Comparison of ENCODE assay signal across 20 cellular contexts in the genomic region with DNA sequence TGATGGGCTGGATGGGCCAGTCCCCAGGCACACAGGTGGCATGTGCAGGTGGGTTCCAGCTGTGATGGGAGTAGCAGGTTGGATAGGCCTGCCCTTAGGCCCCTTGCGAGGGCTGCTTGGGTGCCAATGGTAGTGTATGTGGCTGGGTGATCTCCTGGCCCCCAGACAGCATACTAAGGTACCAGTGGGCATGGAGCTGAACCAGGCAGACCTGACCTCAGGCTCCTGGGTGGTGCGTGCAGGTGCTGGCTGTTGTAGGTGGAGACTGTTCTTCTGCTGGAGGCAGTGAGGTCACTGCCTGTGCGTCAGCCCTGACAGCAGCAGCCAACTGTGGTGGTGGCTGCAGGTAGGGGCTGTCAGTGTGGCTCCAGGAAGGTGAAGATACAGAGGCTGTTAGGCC.
DNase-seq lines count a peak whose midpoint lies in the region; ATAC-seq and TF ChIP-seq lines count a peak whose summit lies in the region.
"Had no signal": no experiment of that assay in that cellular context is flagged by ENCODE, and none has a peak within 500 bp of the region (broad histone marks: within the 10 kb centered on the region; RNA-seq: fewer than 3 reads in every experiment).

No MANE protein-coding gene starts in this region.

- H3K36me3 Mint-ChIP-seq in stimulated activated effector memory CD8-positive, alpha-beta T cell treated with anti-CD3 and anti-CD28 coated beads, Interleukin-12 subunit alpha, Interleukin-12 subunit beta, amount 100 ng/mL, for 72 hours, result no peaks in the 10 kb centered on the region
- H3K36me3 Mint-ChIP-seq: CD4-positive, alpha-beta memory T cell had no signal

- peaks cover 9% of the 10 kb centered on the region for H3K9me3 Mint-ChIP-seq in stimulated activated effector memory CD8-positive, alpha-beta T cell treated with anti-CD3 and anti-CD28 coated beads, Interleukin-12 subunit alpha, Interleukin-12 subunit beta, amount 100 ng/mL, for 72 hours

- H3K27me3 ChIP-seq in GM06990 (replicated peaks; ENCODE audit: control insufficient read depth, insufficient read depth, low read length) (no peaks in the 10 kb centered on the region), mesenchymal stem cell (ENCODE audit: control insufficient read depth in 1 of 2, insufficient read depth in 1 of 2, low read length in 2 of 2) (no peaks in the 10 kb centered on the region), aorta (ENCODE audit: control insufficient read depth in 1 of 2, insufficient read depth in 2 of 2, low read length in 1 of 2) (no peaks in the 10 kb centered on the region)

- no peak overlapping the region for H2BK120ac ChIP-seq in mesenchymal stem cell (ENCODE audit: low read depth, low read length)

- no peak overlapping the region for H3K4ac ChIP-seq in mesenchymal stem cell (ENCODE audit: low read depth in 1 of 2, low read length in 2 of 2)

- H2BK5ac ChIP-seq in mesenchymal stem cell (ENCODE audit: low read depth, low read length, poor library complexity, severe bottlenecking), result no peak overlapping the region

- WGBS in mesenchymal stem cell, result 95% methylated on average over 3 of the region's 3 CpGs
- 95 to 96% methylated on average over 3 of the region's 3 CpGs for WGBS in aorta, 2 donors

- no peak overlapping the region for H2AK5ac ChIP-seq in mesenchymal stem cell (ENCODE audit: low read length, severe bottlenecking)

- no peak overlapping the region for H3K4me3 ChIP-seq in GM06990 (replicated peaks; ENCODE audit: low read depth, low read length)
- H3K4me3 ChIP-seq in mesenchymal stem cell (ENCODE audit: insufficient read depth in 1 of 2, low read depth in 1 of 2, low read length in 2 of 2), result no peak overlapping the region
- no peak overlapping the region for H3K4me3 ChIP-seq in aorta (ENCODE audit: low read length in 2 of 2)
- H3K4me3 ChIP-seq: A549 had no signal

- no peaks in the 10 kb centered on the region for H3K4me1 Mint-ChIP-seq in stimulated activated effector memory CD8-positive, alpha-beta T cell treated with anti-CD3 and anti-CD28 coated beads, Interleukin-12 subunit alpha, Interleukin-12 subunit beta, amount 100 ng/mL, for 72 hours
- H3K4me1 Mint-ChIP-seq: CD4-positive, alpha-beta memory T cell had no signal

- no peak overlapping the region for H3K18ac ChIP-seq in mesenchymal stem cell (ENCODE audit: low read depth in 1 of 2, low read length in 2 of 2)

- no peak for TF ChIP-seq CTCF in GM06990 (IDR thresholded peaks at IDR 0.05; ENCODE audit: insufficient read depth, low read length, poor library complexity, severe bottlenecking)

- no peak overlapping the region for H2BK15ac ChIP-seq in mesenchymal stem cell (ENCODE audit: low read depth, poor library complexity, severe bottlenecking)

- no peak overlapping the region for H3K14ac ChIP-seq in mesenchymal stem cell (ENCODE audit: low read length in 2 of 2)

- no peak overlapping the region for H3K9ac ChIP-seq in mesenchymal stem cell (ENCODE audit: low read length)

- no peak overlapping the region for H3K27ac ChIP-seq in mesenchymal stem cell (ENCODE audit: low read length, poor library complexity, severe bottlenecking)
- no peak overlapping the region for H3K27ac ChIP-seq in aorta (ENCODE audit: low read depth in 1 of 2, low read length in 2 of 2)
- H3K27ac ChIP-seq: A549 had no signal

- H3K4me3 Mint-ChIP-seq in stimulated activated effector memory CD8-positive, alpha-beta T cell treated with anti-CD3 and anti-CD28 coated beads, Interleukin-12 subunit alpha, Interleukin-12 subunit beta, amount 100 ng/mL, for 72 hours, result no peak overlapping the region
- H3K4me3 Mint-ChIP-seq: CD4-positive, alpha-beta memory T cell had no signal

- no peak overlapping the region for H2BK12ac ChIP-seq in mesenchymal stem cell (ENCODE audit: low read length in 2 of 2)

- ATAC-seq in stimulated activated effector memory CD8-positive, alpha-beta T cell treated with anti-CD3 and anti-CD28 coated beads, Interleukin-12 subunit alpha, Interleukin-12 subunit beta, amount 100 ng/mL, for 72 hours, result peak; percentile 31
- ATAC-seq in aorta (ENCODE audit: low FRiP score), result peak; percentile 22
- ATAC-seq: A549 had no signal

- no peak overlapping the region for H2AFZ ChIP-seq in mesenchymal stem cell (ENCODE audit: low read depth, low read length)

- H4K8ac ChIP-seq in mesenchymal stem cell (ENCODE audit: low read length), result no peak overlapping the region

- no peak overlapping the region for H3K23ac ChIP-seq in mesenchymal stem cell (ENCODE audit: low read length in 2 of 2)

- DNase-seq in GM06990 (ENCODE audit: extremely low read depth, insufficient read length) (peak; percentile 1), mesenchymal stem cell (no peak), aorta (no peak), COR-L47 (lab: John Stamatoyannopoulos, UW) (no peak), Ammon's horn (ENCODE audit: low spot score) (no peak), NCI-H2196 treated with DMSO at 0.1 percent for 48 hours (lab: John Stamatoyannopoulos, UW; ENCODE audit: unreplicated experiment) (no peak)
- no peak for DNase-seq in stimulated activated effector memory CD8-positive, alpha-beta T cell treated with anti-CD3 and anti-CD28 coated beads, Interleukin-12 subunit alpha, Interleukin-12 subunit beta, amount 100 ng/mL, for 72 hours (ENCODE audit: low spot score in 2 of 2)
- DNase-seq: 8988T; ACHN; AML-193; C1 segment of cervical spinal cord; Caco-2; CD4-positive, alpha-beta memory T cell; DMS153; EL; GDM1; GOT3; H7; HCEC 1CT had no signal

- H3K36me3 ChIP-seq in GM06990 (ENCODE audit: control insufficient read depth, insufficient read depth, low read length), result no peaks in the 10 kb centered on the region
- H3K36me3 ChIP-seq in mesenchymal stem cell (ENCODE audit: control insufficient read depth in 1 of 2, insufficient read depth in 2 of 2, low read depth in 1 of 2, low read length in 2 of 2), result no peaks in the 10 kb centered on the region
- H3K36me3 ChIP-seq in aorta (ENCODE audit: control insufficient read depth in 1 of 2, insufficient read depth in 2 of 2, low read length in 1 of 2), result no peaks in the 10 kb centered on the region

- no peak overlapping the region for H3K27ac Mint-ChIP-seq in stimulated activated effector memory CD8-positive, alpha-beta T cell treated with anti-CD3 and anti-CD28 coated beads, Interleukin-12 subunit alpha, Interleukin-12 subunit beta, amount 100 ng/mL, for 72 hours
- H3K27ac Mint-ChIP-seq: CD4-positive, alpha-beta memory T cell had no signal

- intact Hi-C loops in aorta (cut with DNase I), result no loop called here

- H3K9me3 ChIP-seq in mesenchymal stem cell (ENCODE audit: control insufficient read depth, low read length) (no peaks in the 10 kb centered on the region), aorta (ENCODE audit: control insufficient read depth, low read length) (no peaks in the 10 kb centered on the region)
- H3K9me3 ChIP-seq: A549, Caco-2 had no signal

- no peak overlapping the region for H3K4me2 ChIP-seq in mesenchymal stem cell (ENCODE audit: low read length, poor library complexity, severe bottlenecking)
- H3K4me2 ChIP-seq: A549 had no signal

- peak overlapping the region; percentile 11 for H4K91ac ChIP-seq in mesenchymal stem cell (ENCODE audit: low read length)

- H3K4me1 ChIP-seq in mesenchymal stem cell (ENCODE audit: control insufficient read depth, insufficient read depth, low read depth, low read length), result no peaks in the 10 kb centered on the region
- H3K4me1 ChIP-seq in aorta (ENCODE audit: control insufficient read depth in 1 of 2, insufficient read depth in 2 of 2, low read length in 2 of 2), result no peaks in the 10 kb centered on the region
- H3K4me1 ChIP-seq: A549, Caco-2 had no signal

- no peaks in the 10 kb centered on the region for H3K79me1 ChIP-seq in mesenchymal stem cell (replicated peaks; ENCODE audit: low read length, poor library complexity, severe bottlenecking)
